In genomic region chr3:184172681-184173373, GRCh38 we compare ENCODE assay signal across 12 cellular contexts. TPM values are rescaled to one million over a fixed set of nuclear protein-coding genes. Genes with fewer than 3 reads are reported as not detected.
DNase-seq lines count a peak whose midpoint lies in the region; ATAC-seq and TF ChIP-seq lines count a peak whose summit lies in the region.
"Had no signal": no experiment of that assay in that cellular context is flagged by ENCODE, and none has a peak within 500 bp of the region (broad histone marks: within the 10 kb centered on the region; RNA-seq: fewer than 3 reads in every experiment).

No MANE protein-coding gene starts in this region.

- H3K27ac ChIP-seq in SK-N-SH (ENCODE audit: low read depth in 2 of 2, low read length in 1 of 2) (peak overlapping the region in 1 of 2 experiments; percentile 44; a peak in 3 of 4 replicates), upper lobe of left lung (no peak overlapping the region)
- H3K27ac ChIP-seq: right atrium auricular region had no signal

- no peak for DNase-seq in SK-N-SH
- DNase-seq in amniotic stem cell (lab: John Stamatoyannopoulos, UW): peak; percentile 70
- peak; percentile 95 for DNase-seq in fibroblast of the aortic adventitia (ENCODE audit: low read depth)
- DNase-seq in activated CD8-positive, alpha-beta T cell treated with anti-CD3 and anti-CD28 coated beads for 36 hours: no peak
- DNase-seq in posterior cingulate gyrus: no peak
- DNase-seq in upper lobe of left lung: no peak
- DNase-seq: activated naive CD4-positive, alpha-beta T cell treated with anti-CD3 and anti-CD28 coated beads for 36 hours; DMS53; T-helper 1 cell had no signal

- no peaks in the 10 kb centered on the region for H3K27me3 ChIP-seq in SK-N-SH (ENCODE audit: insufficient read depth)
- H3K27me3 ChIP-seq in skeletal muscle satellite cell (ENCODE audit: control insufficient read depth, insufficient read depth, low read length): no peaks in the 10 kb centered on the region
- no peaks in the 10 kb centered on the region for H3K27me3 ChIP-seq in upper lobe of left lung
- H3K27me3 ChIP-seq: right atrium auricular region had no signal

- H3K4me3 Mint-ChIP-seq in activated CD8-positive, alpha-beta T cell treated with anti-CD3 and anti-CD28 coated beads for 36 hours: no peak overlapping the region
- H3K4me3 Mint-ChIP-seq: activated naive CD4-positive, alpha-beta T cell treated with anti-CD3 and anti-CD28 coated beads for 36 hours had no signal

- no peak for TF ChIP-seq POLR2A in upper lobe of left lung (IDR thresholded peaks at IDR 0.05)

- no peak overlapping the region for H3K4me2 ChIP-seq in SK-N-SH
- peak overlapping the region; percentile 45 for H3K4me2 ChIP-seq in skeletal muscle satellite cell (ENCODE audit: low read length)

- ATAC-seq in SK-N-SH treated with all-trans-retinoic acid at 6 μM for 48 hours (no peak), upper lobe of left lung (ENCODE audit: low FRiP score in 2 of 2) (no peak)
- ATAC-seq in activated CD8-positive, alpha-beta T cell treated with anti-CD3 and anti-CD28 coated beads for 36 hours: no peak

- peak overlapping the region; percentile 16; the same call in 1 of the 2 replicates for H3K9ac ChIP-seq in SK-N-SH
- H3K9ac ChIP-seq in skeletal muscle satellite cell (ENCODE audit: low read depth, low read length): no peak overlapping the region

- H2AFZ ChIP-seq in SK-N-SH (ENCODE audit: low read depth): no peak overlapping the region

- peaks cover 25% of the 10 kb centered on the region for H3K4me1 Mint-ChIP-seq in activated CD8-positive, alpha-beta T cell treated with anti-CD3 and anti-CD28 coated beads for 36 hours (ENCODE audit: low read depth)

- H3K79me2 ChIP-seq in SK-N-SH (ENCODE audit: insufficient read depth): peaks cover 26% of the 10 kb centered on the region

- no peaks in the 10 kb centered on the region for H3K9me3 ChIP-seq in SK-N-SH
- no peaks in the 10 kb centered on the region for H3K9me3 ChIP-seq in skeletal muscle satellite cell (replicated peaks; ENCODE audit: low read length)
- H3K9me3 ChIP-seq in upper lobe of left lung: no peaks in the 10 kb centered on the region
- H3K9me3 ChIP-seq: right atrium auricular region had no signal

- H3K4me1 ChIP-seq in SK-N-SH (ENCODE audit: control insufficient read depth in 1 of 2, insufficient read depth in 2 of 2, low read depth in 1 of 2, low read length in 1 of 2) (peaks cover 17 to 29% of the 10 kb centered on the region in 2 experiments), skeletal muscle satellite cell (ENCODE audit: control insufficient read depth, insufficient read depth, low read length) (peaks cover 60% of the 10 kb centered on the region), upper lobe of left lung (peaks cover 20 to 34% (median 28%) of the 10 kb centered on the region in 4 donors)

- peaks cover 37% of the 10 kb centered on the region for H3F3A ChIP-seq in SK-N-SH (replicated peaks; ENCODE audit: insufficient read depth)

- POLR2A ChIA-PET in SK-N-SH (lab: Yijun Ruan, JAX): no interaction called here
- POLR2A ChIA-PET in activated CD8-positive, alpha-beta T cell treated with anti-CD3 and anti-CD28 coated beads for 36 hours (lab: Charles Lee): interaction anchor here (0.6 to 3.0 kb wide), 6 partner anchors 13 to 557 kb away, joined by 3 to 12 read pairs (median 4); partner anchors contain the start of gene ABCF3

- peaks cover 7% of the 10 kb centered on the region for H3K36me3 Mint-ChIP-seq in activated CD8-positive, alpha-beta T cell treated with anti-CD3 and anti-CD28 coated beads for 36 hours (ENCODE audit: low read depth)

- no peaks in the 10 kb centered on the region for H3K9me3 Mint-ChIP-seq in activated CD8-positive, alpha-beta T cell treated with anti-CD3 and anti-CD28 coated beads for 36 hours
- H3K9me3 Mint-ChIP-seq: activated naive CD4-positive, alpha-beta T cell treated with anti-CD3 and anti-CD28 coated beads for 36 hours had no signal

- no peaks in the 10 kb centered on the region for H3K9me2 ChIP-seq in SK-N-SH

- 81% methylated on average over 5 of the region's 5 CpGs for WGBS in SK-N-SH (ENCODE audit: low lambda C conversion rate)
- WGBS in upper lobe of left lung, 2 donors: 86 to 89% methylated on average over 4 to 5 of the region's 5 CpGs

- intact Hi-C loops in activated CD8-positive, alpha-beta T cell treated with anti-CD3 and anti-CD28 coated beads for 36 hours (cut with micrococcal nuclease): no loop called here
- intact Hi-C loops in posterior cingulate gyrus (cut with DNase I): no loop called here

- H3K4me3 ChIP-seq in SK-N-SH (ENCODE audit: low read depth in 2 of 2, low read length in 1 of 2): no peak overlapping the region
- no peak overlapping the region for H3K4me3 ChIP-seq in fibroblast of the aortic adventitia (ENCODE audit: low read depth, low read length)
- H3K4me3 ChIP-seq in skeletal muscle satellite cell (ENCODE audit: low read length): peak overlapping the region; percentile 18
- no peak overlapping the region for H3K4me3 ChIP-seq in upper lobe of left lung
- H3K4me3 ChIP-seq: right atrium auricular region had no signal

- no peaks in the 10 kb centered on the region for H3K27me3 Mint-ChIP-seq in activated CD8-positive, alpha-beta T cell treated with anti-CD3 and anti-CD28 coated beads for 36 hours

- TF ChIP-seq EP300 in SK-N-SH (IDR thresholded peaks at IDR 0.05; ENCODE audit: borderline replicate concordance in 1 of 2, low read depth in 1 of 2, low read length in 1 of 2) (no peak), upper lobe of left lung (IDR thresholded peaks at IDR 0.05) (no peak)

- CTCF ChIA-PET in SK-N-SH (lab: Yijun Ruan, JAX): interaction anchor here (0.9 to 7.0 kb wide), 8 partner anchors 9 to 269 kb away, joined by 3 to 30 read pairs (median 5); partner anchors contain the start of genes DVL3 and EEF1AKMT4
- CTCF ChIA-PET in activated CD8-positive, alpha-beta T cell treated with anti-CD3 and anti-CD28 coated beads for 36 hours (lab: Charles Lee): interaction anchor here (0.7 to 1.7 kb wide), 6 partner anchors 12 to 277 kb away, joined by 3 to 5 read pairs (median 3); no protein-coding TSS in a partner anchor

- peaks cover 13% of the 10 kb centered on the region for H4K20me1 ChIP-seq in SK-N-SH (ENCODE audit: insufficient read depth)

- H3K36me3 ChIP-seq in SK-N-SH (replicated peaks in 1 of 2; ENCODE audit: control insufficient read depth in 1 of 2, insufficient read depth in 2 of 2, low read length in 1 of 2): peaks cover 22 to 58% of the 10 kb centered on the region in 2 experiments
- peaks cover 55% of the 10 kb centered on the region for H3K36me3 ChIP-seq in skeletal muscle satellite cell (ENCODE audit: insufficient read depth, low read length)
- peaks cover 9 to 63% (median 48%) of the 10 kb centered on the region in 4 donors for H3K36me3 ChIP-seq in upper lobe of left lung

- no peak for TF ChIP-seq RAD21 in SK-N-SH (IDR thresholded peaks at IDR 0.05; ENCODE audit: low read length)

- TF ChIP-seq CTCF in SK-N-SH (IDR thresholded peaks at IDR 0.05) (no peak), fibroblast of the aortic adventitia (IDR thresholded peaks at IDR 0.05; ENCODE audit: insufficient read depth, low read length) (no peak), upper lobe of left lung (IDR thresholded peaks at IDR 0.05) (no peak)
- TF ChIP-seq CTCF in activated CD8-positive, alpha-beta T cell treated with anti-CD3 and anti-CD28 coated beads for 36 hours (IDR thresholded peaks at IDR 0.05): no peak

- H3K27ac Mint-ChIP-seq in activated CD8-positive, alpha-beta T cell treated with anti-CD3 and anti-CD28 coated beads for 36 hours: no peak overlapping the region
- H3K27ac Mint-ChIP-seq: activated naive CD4-positive, alpha-beta T cell treated with anti-CD3 and anti-CD28 coated beads for 36 hours had no signal

RNA-seq across cellular contexts. Expression of gene AP2M1, which starts 1.8 kb away (rescaled TPM):
- polyA plus RNA-seq in SK-N-SH (2012; rRNA removed): 645 and 759 TPM in 2 replicates
- 537 and 665 TPM in 2 replicates for polyA plus RNA-seq in SK-N-SH (2012; cell fraction: cytosol; rRNA removed)
- 480 and 683 TPM in 2 replicates for polyA plus RNA-seq in SK-N-SH (2012; cell fraction: nucleus; rRNA removed)
- total RNA-seq in fibroblast of the aortic adventitia (ENCODE audit: low replicate concordance) (364 and 380 TPM in 2 replicates), upper lobe of left lung (100 to 1,000 TPM; 132 to 280 (median 198) TPM)
- total RNA-seq in skeletal muscle satellite cell (2012; rRNA removed): 395 and 485 TPM in 2 replicates
- 100 to 1,000 TPM; 211 to 223 TPM for total RNA-seq in activated CD8-positive, alpha-beta T cell treated with anti-CD3 and anti-CD28 coated beads for 36 hours

RNA-seq across cellular contexts. Expression of gene ABCF3, which starts 13.2 kb away (rescaled TPM):
- polyA plus RNA-seq in SK-N-SH (2012; rRNA removed): 55.6 and 59.2 TPM in 2 replicates
- 23.3 and 30.6 TPM in 2 replicates for polyA plus RNA-seq in SK-N-SH (2012; cell fraction: cytosol; rRNA removed)
- 148 and 153 TPM in 2 replicates for polyA plus RNA-seq in SK-N-SH (2012; cell fraction: nucleus; rRNA removed)
- total RNA-seq in fibroblast of the aortic adventitia (ENCODE audit: low replicate concordance) (32.4 and 49.4 TPM in 2 replicates), upper lobe of left lung (100 to 1,000 TPM in 1 of 6 donors, 10 to 100 TPM in 5; 52.6 to 184 (median 73.1) TPM)
- total RNA-seq in skeletal muscle satellite cell (2012; rRNA removed): 32.7 and 37.8 TPM in 2 replicates
- 10 to 100 TPM; 61.3 to 68.7 TPM for total RNA-seq in activated CD8-positive, alpha-beta T cell treated with anti-CD3 and anti-CD28 coated beads for 36 hours

RNA-seq across cellular contexts. Expression of gene DVL3, which starts 17.6 kb away (rescaled TPM):
- 29.6 and 30.1 TPM in 2 replicates for polyA plus RNA-seq in SK-N-SH (2012; rRNA removed)
- polyA plus RNA-seq in SK-N-SH (2012; cell fraction: cytosol; rRNA removed): 16.3 and 19.3 TPM in 2 replicates
- 117 and 125 TPM in 2 replicates for polyA plus RNA-seq in SK-N-SH (2012; cell fraction: nucleus; rRNA removed)
- total RNA-seq in fibroblast of the aortic adventitia (ENCODE audit: low replicate concordance) (28.2 and 66.8 TPM in 2 replicates), upper lobe of left lung (100 to 1,000 TPM in 1 of 6 donors, 10 to 100 TPM in 5; 36.5 to 106 (median 62.8) TPM)
- total RNA-seq in skeletal muscle satellite cell (2012; rRNA removed): 25.9 and 28.6 TPM in 2 replicates
- 10 to 100 TPM; 21.2 to 25.9 TPM for total RNA-seq in activated CD8-positive, alpha-beta T cell treated with anti-CD3 and anti-CD28 coated beads for 36 hours

RNA-seq across cellular contexts. Expression of gene EIF2B5, which starts 37.7 kb away (rescaled TPM):
- 46.8 and 61.5 TPM in 2 replicates for polyA plus RNA-seq in SK-N-SH (2012; rRNA removed)
- polyA plus RNA-seq in SK-N-SH (2012; cell fraction: cytosol; rRNA removed): 36.1 and 42.9 TPM in 2 replicates
- polyA plus RNA-seq in SK-N-SH (2012; cell fraction: nucleus; rRNA removed): 113 and 133 TPM in 2 replicates
- total RNA-seq in fibroblast of the aortic adventitia (ENCODE audit: low replicate concordance) (18.4 and 28.1 TPM in 2 replicates), upper lobe of left lung (10 to 100 TPM; 31.4 to 37.6 (median 34.2) TPM)
- total RNA-seq in skeletal muscle satellite cell (2012; rRNA removed): 21.0 and 23.4 TPM in 2 replicates
- total RNA-seq in activated CD8-positive, alpha-beta T cell treated with anti-CD3 and anti-CD28 coated beads for 36 hours: 10 to 100 TPM; 59.9 to 64.0 TPM

RNA-seq across cellular contexts. Expression of gene VWA5B2, which starts 56.6 kb away (rescaled TPM):
- polyA plus RNA-seq in SK-N-SH (2012; rRNA removed): 0.08 and 0.19 TPM in 2 replicates
- 0.05 and 0.20 TPM in 2 replicates for polyA plus RNA-seq in SK-N-SH (2012; cell fraction: cytosol; rRNA removed)
- 0.98 and 1.8 TPM in 2 replicates for polyA plus RNA-seq in SK-N-SH (2012; cell fraction: nucleus; rRNA removed)
- total RNA-seq in fibroblast of the aortic adventitia (ENCODE audit: low replicate concordance) (0.72 TPM in 1 of 2 replicates, not detected in the other), upper lobe of left lung (1 to 10 TPM in 2 of 6 donors, under 1 TPM in 3, not detected in 1; 0.17 to 1.2 (median 0.51) TPM)
- not detected in 2 replicates for total RNA-seq in skeletal muscle satellite cell (2012; rRNA removed)
- not detected for total RNA-seq in activated CD8-positive, alpha-beta T cell treated with anti-CD3 and anti-CD28 coated beads for 36 hours
- total RNA-seq: activated naive CD4-positive, alpha-beta T cell treated with anti-CD3 and anti-CD28 coated beads for 36 hours; right atrium auricular region had no signal

Comparison
In these comparisons a context has a peak if more than half of its experiments do, and no peak if none do; other contexts are left out.
1. DNase-seq: peak in amniotic stem cell (single experiment) and fibroblast of the aortic adventitia (single experiment); none in SK-N-SH (single experiment), activated CD8-positive, alpha-beta T cell treated with anti-CD3 and anti-CD28 coated beads for 36 hours (single experiment), posterior cingulate gyrus (0 of 10) and upper lobe of left lung (0 of 2).